Comparison of ENCODE assay signal across 22 cellular contexts in genomic region chr1:7506677-7507619, GRCh38.
DNase-seq lines count a peak whose midpoint lies in the region; FAIRE-seq and TF ChIP-seq lines count a peak whose summit lies in the region.
"Had no signal": no experiment of that assay in that cellular context is flagged by ENCODE, and none has a peak within 500 bp of the region (broad histone marks: within the 10 kb centered on the region; RNA-seq: fewer than 3 reads in every experiment).

No MANE protein-coding gene starts in this region.

- POLR2A ChIA-PET in RWPE1 (lab: Yijun Ruan, JAX; ENCODE audit: low non-redundant PET): no interaction called here

- H3K9me3 ChIP-seq in BLaER1: no peaks in the 10 kb centered on the region
- no peaks in the 10 kb centered on the region for H3K9me3 ChIP-seq in osteoblast (ENCODE audit: low read depth, low read length)
- H3K9me3 ChIP-seq: BE2C had no signal

- FAIRE-seq in HTR-8/SVneo (lab: Jason Lieb, UNC): peak; percentile 74
- peak; percentile 32 for FAIRE-seq in bronchial epithelial cell (lab: Jason Lieb, UNC)
- FAIRE-seq: A204.1, GM18507 had no signal

- H3K27me3 ChIP-seq in BLaER1 (no peaks in the 10 kb centered on the region), bronchial epithelial cell (ENCODE audit: control insufficient read depth, insufficient read depth, low read length) (no peaks in the 10 kb centered on the region), osteoblast (ENCODE audit: insufficient read depth, low read length) (no peaks in the 10 kb centered on the region)
- H3K27me3 ChIP-seq: BE2C had no signal

- CTCF ChIA-PET in RWPE1 (lab: Yijun Ruan, JAX): no interaction called here

- no peak overlapping the region for H3K9ac ChIP-seq in BLaER1

- H4K20me1 ChIP-seq in BLaER1 (no peaks in the 10 kb centered on the region), osteoblast (ENCODE audit: insufficient read depth, low read length) (no peaks in the 10 kb centered on the region)

- H3K4me1 ChIP-seq in BLaER1: peaks cover 99% of the 10 kb centered on the region
- no peaks in the 10 kb centered on the region for H3K4me1 ChIP-seq in osteoblast (ENCODE audit: insufficient read depth, low read length)
- H3K4me1 ChIP-seq: Caco-2 had no signal

- no peak for TF ChIP-seq CTCF in bronchial epithelial cell (IDR thresholded peaks at IDR 0.05; ENCODE audit: insufficient read depth, low read length, severe bottlenecking)
- no peak for TF ChIP-seq CTCF in osteoblast (IDR thresholded peaks at IDR 0.05; ENCODE audit: extremely low read depth, low read depth, low read length)
- TF ChIP-seq CTCF in RWPE1 (conservative IDR thresholded peaks at IDR 0.05; ENCODE audit: low read depth): no peak

- no peak overlapping the region for H3K4me3 ChIP-seq in BLaER1
- no peak overlapping the region for H3K4me3 ChIP-seq in bronchial epithelial cell (ENCODE audit: low read depth, low read length)
- no peak overlapping the region for H3K4me3 ChIP-seq in osteoblast (ENCODE audit: insufficient read depth, low read length)

- no peaks in the 10 kb centered on the region for H3K79me2 ChIP-seq in osteoblast (ENCODE audit: insufficient read depth, low read length)

- H3K36me3 ChIP-seq in BLaER1 (no peaks in the 10 kb centered on the region), bronchial epithelial cell (ENCODE audit: control insufficient read depth, insufficient read depth, low read length) (no peaks in the 10 kb centered on the region), osteoblast (ENCODE audit: insufficient read depth, low read length) (no peaks in the 10 kb centered on the region)
- H3K36me3 ChIP-seq: BE2C had no signal

- DNase-seq in HTR-8/SVneo (ENCODE audit: insufficient read length, low spot score) (no peak), bronchial epithelial cell (ENCODE audit: low read depth) (no peak), osteoblast (ENCODE audit: insufficient read length, low spot score, missing footprints) (peak; percentile 65), SIG-M5 treated with dmso at 0.1 percent for 504 hours (lab: John Stamatoyannopoulos, UW; ENCODE audit: unreplicated experiment) (no peak), amniotic stem cell (lab: John Stamatoyannopoulos, UW) (no peak), dermis blood vessel endothelial cell (no peak), RWPE1 (ENCODE audit: low spot score) (no peak)
- DNase-seq: BE2C; Caco-2; CD4-positive, CD25-positive, alpha-beta regulatory T cell; CD8-positive, alpha-beta T cell; DMS153; EL; GDM1; GOT3; H7; HCEC 1CT had no signal

- H3K27ac ChIP-seq in BLaER1 (no peak overlapping the region), osteoblast (ENCODE audit: low read depth, low read length) (no peak overlapping the region), RWPE1 (no peak overlapping the region)
- H3K27ac ChIP-seq: 22Rv1, C4-2B had no signal

- no peak overlapping the region for H2AFZ ChIP-seq in osteoblast (ENCODE audit: low read length)

- H3K4me2 ChIP-seq in BLaER1 (peak overlapping the region; percentile 90), osteoblast (ENCODE audit: insufficient read depth, low read length) (no peak overlapping the region)
